ENCODE assay signal across 19 cellular contexts in the genomic region with DNA sequence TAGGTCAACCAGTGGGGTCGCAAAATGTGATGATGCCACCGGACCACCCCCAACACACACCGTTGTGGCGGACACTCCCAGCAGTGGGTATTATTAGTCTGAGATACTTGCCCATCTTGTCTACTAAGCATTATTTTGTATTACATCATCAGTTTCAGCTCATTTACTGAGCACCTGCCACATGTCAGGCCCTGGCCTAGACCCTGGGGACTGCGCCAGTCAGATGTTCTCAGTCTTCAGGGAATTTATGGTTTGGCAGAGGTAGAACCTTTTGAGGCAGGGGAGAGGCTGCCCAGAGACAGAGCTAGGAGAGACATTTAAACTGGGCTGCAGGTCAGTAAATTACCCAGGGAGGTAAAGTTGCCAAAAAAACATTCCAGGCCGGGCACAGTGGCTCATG. TPM values are rescaled to one million over a fixed set of nuclear protein-coding genes. Genes with fewer than 3 reads are reported as not detected.
DNase-seq lines count a peak whose midpoint lies in the region; ATAC-seq and TF ChIP-seq lines count a peak whose summit lies in the region.
"Had no signal": no experiment of that assay in that cellular context is flagged by ENCODE, and none has a peak within 500 bp of the region (broad histone marks: within the 10 kb centered on the region; RNA-seq: fewer than 3 reads in every experiment).

No MANE protein-coding gene starts in this region.

- no TSS peak for BruUV-seq in IMR-90 (replicated peaks; lab: Mats Ljungman, UMichigan)

- intact Hi-C loops in IMR-90 (cut with micrococcal nuclease) (no loop called here), testis (cut with DNase I; ENCODE audit: low total_unique reads) (no loop called here)

- H2BK20ac ChIP-seq in IMR-90 (ENCODE audit: low read depth, low read length) = no peak overlapping the region

- no peak overlapping the region for H2AFZ ChIP-seq in IMR-90 (replicated peaks; ENCODE audit: low read length, poor library complexity)

- H3K4me3 Mint-ChIP-seq in nephron progenitor cell (no peak overlapping the region), osteocyte (ENCODE audit: unreplicated experiment) (no peak overlapping the region)
- H3K4me3 Mint-ChIP-seq: activated CD8-positive, alpha-beta T cell treated with anti-CD3 and anti-CD28 coated beads, Interleukin-2, amount 10 ng/mL, durations not matched to agents 7 days and 5 days; activated T-cell treated with anti-CD3 and anti-CD28 coated beads, Interleukin-2, amount 50 U/mL, for 4 hours; naive thymus-derived CD8-positive, alpha-beta T cell had no signal

- no peak overlapping the region for H2AK5ac ChIP-seq in IMR-90 (ENCODE audit: low read depth, low read length)

- H3K27ac ChIP-seq in IMR-90 (ENCODE audit: insufficient read depth, low read length) (no peak overlapping the region), testis (no peak overlapping the region)

- DNase-seq in IMR-90 (no peak), NCI-H1694 (lab: John Stamatoyannopoulos, UW) (peak; percentile 7), fibroblast of gingiva (ENCODE audit: low read depth) (peak; percentile 33), nephron progenitor cell (no peak), testis (no peak), osteocyte (ENCODE audit: extremely low spot score, unreplicated experiment) (no peak)
- DNase-seq: activated CD4-positive, CD25-positive, alpha-beta regulatory T cell; activated CD8-positive, alpha-beta T cell treated with anti-CD3 and anti-CD28 coated beads, Interleukin-2, amount 10 ng/mL, durations not matched to agents 7 days and 5 days; activated naive CD4-positive, alpha-beta T cell treated with anti-CD3 and anti-CD28 coated beads, Interleukin-2, amount 50 U/mL, for 16 hours; activated T-cell treated with anti-CD3 and anti-CD28 coated beads, Interleukin-2, amount 50 U/mL, for 4 hours; kidney; mammary epithelial cell; naive thymus-derived CD8-positive, alpha-beta T cell; NCI-H1105; NCI-H748 treated with DMSO at 0.1 percent for 48 hours; T1000 had no signal

- POLR2A ChIA-PET in IMR-90 (lab: Charles Lee; ENCODE audit: unreplicated experiment) = no interaction called here

- H3K14ac ChIP-seq in IMR-90 (replicated peaks; ENCODE audit: low read depth, low read length) = no peak overlapping the region

- H3K9ac ChIP-seq in IMR-90 (ENCODE audit: low read depth, low read length) = no peak overlapping the region

- H4K91ac ChIP-seq in IMR-90 (ENCODE audit: insufficient read depth, low read depth, low read length) = no peak overlapping the region

- dilution Hi-C loops in IMR-90 (cut with HindIII; ENCODE audit: low sequenced_read_pairs, unreplicated experiment) = no loop called here

- WGBS in IMR-90 (ENCODE audit: extremely low coverage in 2 of 2, insufficient read length in 1 of 2), 2 experiments = no CpG with 5 or more reads among the region's 6 CpGs
- 85% methylated on average over 6 of the region's 6 CpGs for WGBS in testis, 2 donors

- no peak overlapping the region for H2BK5ac ChIP-seq in IMR-90 (ENCODE audit: low read depth, low read length, poor library complexity, severe bottlenecking)

- H3K79me1 ChIP-seq in IMR-90 (ENCODE audit: low read depth in 1 of 2, low read length in 2 of 2) = peaks cover 21 to 68% of the 10 kb centered on the region in 2 experiments

- peaks cover 61% of the 10 kb centered on the region for H3K36me3 ChIP-seq in IMR-90 (ENCODE audit: control insufficient read depth, insufficient read depth, low read length)
- no peaks in the 10 kb centered on the region for H3K36me3 ChIP-seq in testis (ENCODE audit: low read depth, missing control alignments)

- peaks cover 8% of the 10 kb centered on the region for H3K9me1 ChIP-seq in IMR-90 (ENCODE audit: insufficient read depth, low read length)

- H3K4me1 Mint-ChIP-seq in nephron progenitor cell (peaks cover 16% of the 10 kb centered on the region), osteocyte (ENCODE audit: unreplicated experiment) (peaks cover 3% of the 10 kb centered on the region)

- H3K18ac ChIP-seq in IMR-90 (ENCODE audit: low read depth, low read length) = no peak overlapping the region

- no peaks in the 10 kb centered on the region for H3K4me1 ChIP-seq in IMR-90 (ENCODE audit: control insufficient read depth, insufficient read depth, low read length)
- H3K4me1 ChIP-seq in testis = no peaks in the 10 kb centered on the region

- H4K20me1 ChIP-seq in IMR-90 (ENCODE audit: insufficient read depth, low read length) = peaks cover 12% of the 10 kb centered on the region

- TF ChIP-seq RAD21 in IMR-90 (IDR thresholded peaks at IDR 0.05; ENCODE audit: low read length) = no peak

- H3K9me3 ChIP-seq in IMR-90 (ENCODE audit: control insufficient read depth, insufficient read depth, low read length) (no peaks in the 10 kb centered on the region), testis (no peaks in the 10 kb centered on the region)

- CTCF ChIA-PET in IMR-90 (lab: Yijun Ruan, JAX) = no interaction called here

- TF ChIP-seq CTCF in IMR-90 (conservative IDR thresholded peaks at IDR 0.05; ENCODE audit: low read depth, low read length) (no peak), nephron progenitor cell (IDR thresholded peaks at IDR 0.05) (no peak), testis (IDR thresholded peaks at IDR 0.05) (no peak), osteocyte (IDR thresholded peaks at IDR 0.05) (no peak)

- no peak overlapping the region for H2BK120ac ChIP-seq in IMR-90 (ENCODE audit: low read depth, low read length)

- in situ Hi-C loops in IMR-90 (cut with MboI; ENCODE audit: low sequenced_read_pairs) = no loop called here

- H4K5ac ChIP-seq in IMR-90 (ENCODE audit: low read depth, low read length) = no peak overlapping the region

- H4K8ac ChIP-seq in IMR-90 (ENCODE audit: low read depth in 2 of 2, low read length in 2 of 2) = no peak overlapping the region

- H3K27me3 Mint-ChIP-seq in nephron progenitor cell (ENCODE audit: low read depth, poor library complexity) (no peaks in the 10 kb centered on the region), osteocyte (ENCODE audit: unreplicated experiment) (no peaks in the 10 kb centered on the region)
- H3K27me3 Mint-ChIP-seq: naive thymus-derived CD8-positive, alpha-beta T cell had no signal

- H2BK15ac ChIP-seq in IMR-90 (ENCODE audit: low read depth, low read length) = no peak overlapping the region

- ATAC-seq in IMR-90 (ENCODE audit: low read depth) (no peak), GM18858 (IDR thresholded peaks at IDR 0.05; ENCODE audit: unreplicated experiment) (no peak)
- ATAC-seq: activated CD8-positive, alpha-beta T cell treated with anti-CD3 and anti-CD28 coated beads, Interleukin-2, amount 10 ng/mL, durations not matched to agents 7 days and 5 days; activated T-cell treated with anti-CD3 and anti-CD28 coated beads, Interleukin-2, amount 50 U/mL, for 4 hours; naive thymus-derived CD8-positive, alpha-beta T cell; SK-N-SH treated with all-trans-retinoic acid at 6 μM for 48 hours had no signal

- H3K27me3 ChIP-seq in IMR-90 (ENCODE audit: control insufficient read depth, insufficient read depth, low read length) (no peaks in the 10 kb centered on the region), testis (no peaks in the 10 kb centered on the region)

- H2AK9ac ChIP-seq in IMR-90 (replicated peaks; ENCODE audit: low read depth, low read length, poor library complexity) = no peak overlapping the region

- no peaks in the 10 kb centered on the region for H3K9me3 Mint-ChIP-seq in nephron progenitor cell
- H3K9me3 Mint-ChIP-seq in osteocyte (ENCODE audit: unreplicated experiment) = no peaks in the 10 kb centered on the region
- H3K9me3 Mint-ChIP-seq: activated T-cell treated with anti-CD3 and anti-CD28 coated beads, Interleukin-2, amount 50 U/mL, for 4 hours; naive thymus-derived CD8-positive, alpha-beta T cell had no signal

- H3K27ac Mint-ChIP-seq in nephron progenitor cell (peak overlapping the region; percentile 88), osteocyte (ENCODE audit: unreplicated experiment) (no peak overlapping the region)
- H3K27ac Mint-ChIP-seq: activated CD8-positive, alpha-beta T cell treated with anti-CD3 and anti-CD28 coated beads, Interleukin-2, amount 10 ng/mL, durations not matched to agents 7 days and 5 days had no signal

- H3K4me2 ChIP-seq in IMR-90 (ENCODE audit: low read depth, low read length) = no peak overlapping the region

- no peak overlapping the region for H3K4ac ChIP-seq in IMR-90 (ENCODE audit: low read depth, low read length)

- no peak overlapping the region for H3K56ac ChIP-seq in IMR-90 (ENCODE audit: extremely low read depth, insufficient read depth, low read length)

- peaks cover 38% of the 10 kb centered on the region for H3K36me3 Mint-ChIP-seq in nephron progenitor cell (ENCODE audit: low read depth)
- peaks cover 26% of the 10 kb centered on the region for H3K36me3 Mint-ChIP-seq in osteocyte (ENCODE audit: unreplicated experiment)

- H3K4me3 ChIP-seq in IMR-90 (ENCODE audit: insufficient read depth, low read depth, low read length) = no peak overlapping the region
- no peak overlapping the region for H3K4me3 ChIP-seq in testis

- no peak overlapping the region for H3K23ac ChIP-seq in IMR-90 (ENCODE audit: low read depth, low read length)

- TF ChIP-seq POLR2A in IMR-90 (IDR thresholded peaks at IDR 0.05; ENCODE audit: low read depth, low read length) (no peak), testis (IDR thresholded peaks at IDR 0.05) (no peak)

TF ChIP-seq in IMR-90, 13 proteins besides CTCF, POLR2A, EP300 and RAD21 (continues in another document):
- no peak for TF ChIP-seq CEBPB (IDR thresholded peaks at IDR 0.05; ENCODE audit: low read depth, low read length)
- no peak for TF ChIP-seq SMC3 (IDR thresholded peaks at IDR 0.05; ENCODE audit: low read depth, low read length)
- TF ChIP-seq NFE2L2 (IDR thresholded peaks at IDR 0.05; ENCODE audit: low read depth, low read length) = no peak
- TF ChIP-seq MAFK (IDR thresholded peaks at IDR 0.05; ENCODE audit: low read depth, low read length) = peak; percentile 25; the same call in 1 of the 2 replicates

RNA-seq across cellular contexts. Expression of a gene that starts 43.1 kb away (rescaled TPM):
- total RNA-seq in IMR-90 (2012; rRNA removed) = 25.6 and 32.3 TPM in 2 replicates
- polyA plus RNA-seq in IMR-90 (2012; rRNA removed) = 20.6 and 26.2 TPM in 2 replicates
- polyA plus RNA-seq in IMR-90 (2012; cell fraction: cytosol; rRNA removed) = 18.9 and 29.8 TPM in 2 replicates
- 15.8 and 38.2 TPM in 2 replicates for polyA plus RNA-seq in IMR-90 (2012; cell fraction: nucleus; rRNA removed; ENCODE audit: low replicate concordance)
- 10 to 100 TPM; 36.7 to 40.6 TPM for total RNA-seq in testis
- 21.4 TPM for polyA plus RNA-seq in testis (ENCODE audit: insufficient read depth, low read depth, low replicate concordance)
- total RNA-seq in osteocyte = 33.4 and 38.0 TPM in 2 replicates

RNA-seq across cellular contexts. Expression of a gene that starts 58.6 kb away (rescaled TPM):
- not detected in 2 replicates for total RNA-seq in IMR-90 (2012; rRNA removed)
- not detected in 2 replicates for polyA plus RNA-seq in IMR-90 (2012; rRNA removed)
- not detected in 2 replicates for polyA plus RNA-seq in IMR-90 (2012; cell fraction: cytosol; rRNA removed)
- 0.15 TPM in 1 of 2 replicates, not detected in the other for polyA plus RNA-seq in IMR-90 (2012; cell fraction: nucleus; rRNA removed; ENCODE audit: low replicate concordance)
- total RNA-seq in testis = 1 to 10 TPM in 1 of 2 donors, under 1 TPM in 1; 0.81 to 4.8 TPM
- not detected for polyA plus RNA-seq in testis (ENCODE audit: insufficient read depth, low read depth, low replicate concordance)
- total RNA-seq in osteocyte = 0.48 and 0.63 TPM in 2 replicates
- total RNA-seq: activated T-cell treated with anti-CD3 and anti-CD28 coated beads, Interleukin-2, amount 50 U/mL, for 4 hours; astrocyte; kidney; mammary epithelial cell; naive thymus-derived CD8-positive, alpha-beta T cell had no signal
- polyA plus RNA-seq: mammary epithelial cell; naive thymus-derived CD8-positive, alpha-beta T cell had no signal

Comparison
In these comparisons a context has a peak if more than half of its experiments do, and no peak if none do; other contexts are left out.
1. DNase-seq: peak in NCI-H1694 (single experiment) and fibroblast of gingiva (single experiment); none in IMR-90 (single experiment), nephron progenitor cell (single experiment), testis (single experiment) and osteocyte (single experiment).